ENCODE assay signal across 14 cellular contexts in genomic region chr5:74272019-74272775, GRCh38.
DNase-seq lines count a peak whose midpoint lies in the region; ATAC-seq, FAIRE-seq and TF ChIP-seq lines count a peak whose summit lies in the region.
"Had no signal": no experiment of that assay in that cellular context is flagged by ENCODE, and none has a peak within 500 bp of the region (broad histone marks: within the 10 kb centered on the region; RNA-seq: fewer than 3 reads in every experiment).

No MANE protein-coding gene starts in this region.

- H3K27ac ChIP-seq in HUES64 (ENCODE audit: low read depth, low read length): peak overlapping the region; percentile 57
- no peak overlapping the region for H3K27ac ChIP-seq in iPS DF 6.9 (ENCODE audit: low read length)
- H3K27ac ChIP-seq: coronary artery had no signal

- H3K9ac ChIP-seq in HUES64 (ENCODE audit: low read depth, low read length): no peak overlapping the region

- H3K27me3 ChIP-seq in HUES64 (ENCODE audit: insufficient read depth, low read length): no peaks in the 10 kb centered on the region
- no peaks in the 10 kb centered on the region for H3K27me3 ChIP-seq in iPS DF 6.9 (ENCODE audit: control insufficient read depth, insufficient read depth, low read length)

- no peak for TF ChIP-seq CTCF in astrocyte of the cerebellum (IDR thresholded peaks at IDR 0.05; ENCODE audit: low read depth, low read length, missing control alignments)

- ATAC-seq in HG02571 (IDR thresholded peaks at IDR 0.05; ENCODE audit: unreplicated experiment) (no peak), GM21717 (IDR thresholded peaks at IDR 0.05; ENCODE audit: unreplicated experiment) (no peak)
- ATAC-seq: activated CD8-positive, alpha-beta T cell treated with anti-CD3 and anti-CD28 coated beads for 36 hours; T-cell had no signal

- no peaks in the 10 kb centered on the region for H3K9me3 ChIP-seq in HUES64 (ENCODE audit: insufficient read depth, low read depth, low read length)
- no peaks in the 10 kb centered on the region; the same call in 1 of the 2 replicates for H3K9me3 ChIP-seq in iPS DF 6.9 (ENCODE audit: control insufficient read depth, insufficient read depth, low read length)

- in situ Hi-C loops in astrocyte of the cerebellum (cut with HindIII; ENCODE audit: low sequenced_read_pairs): no loop called here

- H3K4me1 ChIP-seq in HUES64 (ENCODE audit: insufficient read depth, low read length) (peaks cover 12% of the 10 kb centered on the region), iPS DF 6.9 (ENCODE audit: control insufficient read depth, insufficient read depth, low read length) (no peaks in the 10 kb centered on the region)

- DNase-seq in astrocyte of the cerebellum (ENCODE audit: low read depth) (peak; percentile 64), iPS DF 6.9 (ENCODE audit: low read depth, low spot score) (peak; percentile 29), urothelium cell line (ENCODE audit: low spot score) (peak; percentile 50), NCI-H748 treated with DMSO at 0.1 percent for 48 hours (lab: John Stamatoyannopoulos, UW) (no peak)
- DNase-seq: activated CD8-positive, alpha-beta T cell treated with anti-CD3 and anti-CD28 coated beads for 36 hours; activated naive CD4-positive, alpha-beta T cell treated with Interleukin-2 at 50 U/mL for 16 hours; NCI-H1092; NCI-H526; T-cell had no signal

- H3K36me3 ChIP-seq in HUES64 (ENCODE audit: insufficient read depth, low read length) (no peaks in the 10 kb centered on the region), iPS DF 6.9 (ENCODE audit: control insufficient read depth, insufficient read depth, low read length) (no peaks in the 10 kb centered on the region)

- WGBS in HUES64: 41% methylated on average over 1 of the region's 2 CpGs
- WGBS in iPS DF 6.9 (ENCODE audit: insufficient coverage, insufficient read length): no CpG with 5 or more reads among the region's 2 CpGs

- no peak for FAIRE-seq in urothelium cell line (lab: Jason Lieb, UNC)

- H3K4me3 ChIP-seq in HUES64 (ENCODE audit: low read length) (no peak overlapping the region), astrocyte of the cerebellum (ENCODE audit: low read depth, low read length) (no peak overlapping the region), iPS DF 6.9 (ENCODE audit: low read length) (no peak overlapping the region)
- H3K4me3 ChIP-seq: coronary artery, lung had no signal
